ENCODE assay signal across 8 cellular contexts in the genomic region with DNA sequence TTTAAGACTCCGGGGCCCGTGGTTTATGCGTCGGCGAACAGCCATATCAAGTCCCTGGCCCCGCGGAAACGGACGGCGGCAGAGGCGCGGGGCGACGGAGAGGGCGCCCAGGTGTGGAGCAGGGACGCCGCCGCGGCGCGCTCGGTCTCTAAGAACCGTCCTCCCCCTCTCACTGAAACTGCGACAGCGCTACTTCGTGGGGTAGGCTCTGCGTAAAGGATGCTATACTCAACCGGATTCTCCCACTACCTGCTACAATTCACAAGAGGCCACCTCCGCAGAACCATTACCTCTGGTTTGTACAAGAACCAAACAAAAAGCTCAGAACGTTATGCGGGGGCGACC. TPM values are rescaled to one million over a fixed set of nuclear protein-coding genes. Genes with fewer than 3 reads are reported as not detected.
A peak's percentile ranks its signal among the peaks of the same experiment; 100 is the strongest.
DNase-seq lines count a peak whose midpoint lies in the region; ATAC-seq, FAIRE-seq and TF ChIP-seq lines count a peak whose summit lies in the region.

No MANE protein-coding gene starts in this region.

- peaks cover 1 to 5% of the 10 kb centered on the region in 2 experiments; a peak in 2 of 5 replicates for H3K36me3 ChIP-seq in HepG2 (replicated peaks in 1 of 2; ENCODE audit: control insufficient read depth in 1 of 2, insufficient read depth in 2 of 2, low read length in 2 of 2)

- H3K27me3 ChIP-seq in HepG2 (ENCODE audit: control insufficient read depth in 1 of 2, insufficient read depth in 2 of 2, low read length in 2 of 2), result no peaks in the 10 kb centered on the region

- H3K4me1 ChIP-seq in HepG2 (ENCODE audit: insufficient read depth, low read length), result peaks cover 32% of the 10 kb centered on the region

- no peak for TF ChIP-seq RAD21 in HepG2 (CRISPR knock-in tag; IDR thresholded peaks at IDR 0.05)

- peak overlapping the region; percentile 86 for H3K4me2 ChIP-seq in HepG2 (ENCODE audit: low read depth, low read length)

- no peak for TF ChIP-seq CTCF in HepG2 (CRISPR knock-in tag; IDR thresholded peaks at IDR 0.05)

- peaks cover 7% of the 10 kb centered on the region for H3K4me1 Mint-ChIP-seq in T-helper 2 cell treated with Interferon-gamma antibody and Interleukin-4, amounts not matched to agents 5 μg/mL and 100 μg/mL, for 36 hours (ENCODE audit: low read depth)
- peaks cover 8% of the 10 kb centered on the region for H3K4me1 Mint-ChIP-seq in central memory CD8-positive, alpha-beta T cell

- H3K36me3 Mint-ChIP-seq in T-helper 2 cell treated with Interferon-gamma antibody and Interleukin-4, amounts not matched to agents 5 μg/mL and 100 μg/mL, for 36 hours (ENCODE audit: low read depth), result peaks cover 8% of the 10 kb centered on the region
- H3K36me3 Mint-ChIP-seq in central memory CD8-positive, alpha-beta T cell (ENCODE audit: insufficient read depth), result peaks cover 4% of the 10 kb centered on the region

- no peak overlapping the region for H2AFZ ChIP-seq in HepG2 (ENCODE audit: low read length)

- H3K4me3 Mint-ChIP-seq in T-helper 2 cell treated with Interferon-gamma antibody and Interleukin-4, amounts not matched to agents 5 μg/mL and 100 μg/mL, for 36 hours, result peak overlapping the region; percentile 97
- peak overlapping the region; percentile 86 for H3K4me3 Mint-ChIP-seq in central memory CD8-positive, alpha-beta T cell

- H3K9ac ChIP-seq in HepG2 (ENCODE audit: insufficient read depth, low read depth, low read length), result peak overlapping the region; percentile 84

- TF ChIP-seq POLR2A in HepG2 (IDR thresholded peaks at IDR 0.05; ENCODE audit: insufficient read depth in 1 of 2, low read depth in 2 of 2, low read length in 2 of 2), result no peak

- intact Hi-C loops in HepG2 (cut with micrococcal nuclease; ENCODE audit: unreplicated experiment), result loop anchor here (2.0 kb wide), 1 partner anchor 233 kb away; no protein-coding TSS in a partner anchor

- H3K9me3 Mint-ChIP-seq in T-helper 2 cell treated with Interferon-gamma antibody and Interleukin-4, amounts not matched to agents 5 μg/mL and 100 μg/mL, for 36 hours, result no peaks in the 10 kb centered on the region
- H3K9me3 Mint-ChIP-seq in central memory CD8-positive, alpha-beta T cell, result no peaks in the 10 kb centered on the region

- DNase-seq in D341Med (ENCODE audit: low spot score) (peak; percentile 76), HepG2 (ENCODE audit: low spot score) (peak; percentile 17), GM19240 (ENCODE audit: insufficient read length, low spot score) (no peak)
- DNase-seq in T-helper 2 cell treated with Interferon-gamma antibody and Interleukin-4, amounts not matched to agents 5 μg/mL and 100 μg/mL, for 36 hours (ENCODE audit: low spot score), result no peak
- DNase-seq in central memory CD8-positive, alpha-beta T cell (ENCODE audit: low spot score in 2 of 2), result peak; percentile 27 to 37
- peak; percentile 45 to 51 for DNase-seq in stimulated activated CD8-positive, alpha-beta memory T cell treated with anti-CD3 and anti-CD28 coated beads, Interleukin-7, amount 100 ng/mL, for 4 hours (ENCODE audit: low read depth in 2 of 2)

- POLR2A ChIA-PET in HepG2 (lab: Yijun Ruan, JAX), result interaction anchor here (0.6 to 1.0 kb wide), 4 partner anchors 36 to 234 kb away, joined by 3 read pairs; partner anchors contain the start of gene HNRNPH1

- peaks cover 23% of the 10 kb centered on the region for H3K79me2 ChIP-seq in HepG2 (ENCODE audit: insufficient read depth, low read length)

- TF ChIP-seq EP300 in HepG2 (IDR thresholded peaks at IDR 0.05; ENCODE audit: low read depth in 2 of 2, low read length in 2 of 2), result no peak
- no peak for TF ChIP-seq EP300 in HepG2 (CRISPR knock-in tag; IDR thresholded peaks at IDR 0.05; ENCODE audit: borderline replicate concordance)

- H3K9me3 ChIP-seq in HepG2 (ENCODE audit: low read length), result no peaks in the 10 kb centered on the region

- H4K20me1 ChIP-seq in HepG2 (ENCODE audit: insufficient read depth, low read length), result no peaks in the 10 kb centered on the region

- WGBS in HepG2 (ENCODE audit: low lambda C conversion rate), result 0% methylated on average over 24 of the region's 32 CpGs

- CTCF ChIA-PET in HepG2 (lab: Yijun Ruan, JAX; ENCODE audit: low intra/inter-chr PET ratio, low total read pairs), result no interaction called here

- H3K4me3 ChIP-seq in HepG2 (replicated peaks in 1 of 3; ENCODE audit: insufficient read depth in 1 of 3, low read depth in 2 of 3, low read length in 3 of 3), result peak overlapping the region; percentile 80 to 90 (median 87)

- H3K27ac Mint-ChIP-seq in T-helper 2 cell treated with Interferon-gamma antibody and Interleukin-4, amounts not matched to agents 5 μg/mL and 100 μg/mL, for 36 hours, result peak overlapping the region; percentile 86
- peak overlapping the region; percentile 84 for H3K27ac Mint-ChIP-seq in central memory CD8-positive, alpha-beta T cell (ENCODE audit: low read depth)

- peak; percentile 48 for ATAC-seq in GM19455 (IDR thresholded peaks at IDR 0.05; ENCODE audit: unreplicated experiment)
- ATAC-seq in HG03520 (IDR thresholded peaks at IDR 0.05; ENCODE audit: unreplicated experiment), result peak; percentile 33
- peak; percentile 75 for ATAC-seq in central memory CD8-positive, alpha-beta T cell (replicated peaks; ENCODE audit: extremely low read depth, poor library complexity, severe bottlenecking)
- peak; percentile 74 for ATAC-seq in HepG2

- FAIRE-seq in HepG2 (lab: Jason Lieb, UNC), result no peak

- in situ Hi-C loops in HepG2 (cut with HindIII; ENCODE audit: extremely low pct_ligation_motif_present, low pct_unique_long_range_greater_than_20kb), result no loop called here

- peak overlapping the region; percentile 92 for H3K27ac ChIP-seq in HepG2 (ENCODE audit: extremely low read length, insufficient read depth, low read length)

- H3K27me3 Mint-ChIP-seq in T-helper 2 cell treated with Interferon-gamma antibody and Interleukin-4, amounts not matched to agents 5 μg/mL and 100 μg/mL, for 36 hours (ENCODE audit: low read depth), result no peaks in the 10 kb centered on the region
- no peaks in the 10 kb centered on the region for H3K27me3 Mint-ChIP-seq in central memory CD8-positive, alpha-beta T cell

- BruUV-seq in HepG2 (replicated peaks; lab: Mats Ljungman, UMichigan), result TSS peak; percentile 51

RNA-seq across cellular contexts. Expression of gene MRNIP, which starts 0.4 kb away (rescaled TPM):
- 11.3 and 15.5 TPM in 2 replicates for total RNA-seq in HepG2 (2016; rRNA removed; fragmentation: Illumina TruSeq; extraction: Trizol)
- 5.8 and 6.9 TPM in 2 replicates for total RNA-seq in HepG2 (2016; cell fraction: cytosol; rRNA removed; fragmentation: Illumina TruSeq; extraction: Trizol; ENCODE audit: low read depth)
- 9.7 and 18.4 TPM in 2 replicates for total RNA-seq in HepG2 (2016; cell fraction: insoluble cytoplasmic fraction; rRNA removed; fragmentation: Illumina TruSeq; extraction: Trizol)
- 4.5 and 5.1 TPM in 2 replicates for total RNA-seq in HepG2 (2016; cell fraction: membrane; rRNA removed; fragmentation: Illumina TruSeq; extraction: Trizol)
- 22.2 and 24.1 TPM in 2 replicates for total RNA-seq in HepG2 (2016; cell fraction: nucleus; rRNA removed; fragmentation: Illumina TruSeq; extraction: Trizol)
- 32.6 and 34.1 TPM in 2 replicates for polyA plus RNA-seq in HepG2 (2011; rRNA removed)
- 7.9 and 9.8 TPM in 2 replicates for polyA plus RNA-seq in HepG2 (2011; cell fraction: cytosol; rRNA removed)
- 162 and 171 TPM in 2 replicates for polyA plus RNA-seq in HepG2 (2011; cell fraction: nucleus; rRNA removed)
- 19.0 and 22.7 TPM in 2 replicates for polyA plus RNA-seq in HepG2 (2012)
- 1.4 and 1.7 TPM in 2 replicates for polyA plus RNA-seq in HepG2 (2016; cell fraction: cytosol; fragmentation: Illumina TruSeq; extraction: Trizol; ENCODE audit: low read depth)
- 8.1 and 8.4 TPM in 2 replicates for polyA plus RNA-seq in HepG2 (2016; cell fraction: insoluble cytoplasmic fraction; fragmentation: Illumina TruSeq; extraction: Trizol; ENCODE audit: low read depth)
- 2.1 and 3.0 TPM in 2 replicates for polyA plus RNA-seq in HepG2 (2016; cell fraction: membrane; fragmentation: Illumina TruSeq; extraction: Trizol; ENCODE audit: low read depth)
- 78.5 and 90.7 TPM in 2 replicates for polyA plus RNA-seq in HepG2 (2016; cell fraction: nucleus; fragmentation: Illumina TruSeq; extraction: Trizol; ENCODE audit: insufficient read depth, low read depth)
- polyA minus RNA-seq in HepG2 (2011; rRNA and poly(A)+ RNA removed; ENCODE audit: low replicate concordance), result 16.4 and 18.6 TPM in 2 replicates
- polyA minus RNA-seq in HepG2 (2011; cell fraction: cytosol; rRNA and poly(A)+ RNA removed), result 2.5 and 4.4 TPM in 2 replicates
- 31.4 and 38.0 TPM in 2 replicates for polyA minus RNA-seq in HepG2 (2011; cell fraction: nucleus; rRNA and poly(A)+ RNA removed)

RNA-seq across cellular contexts. Expression of gene SQSTM1, which starts 37.5 kb away (rescaled TPM):
- 160 and 161 TPM in 2 replicates for total RNA-seq in HepG2 (2016; rRNA removed; fragmentation: Illumina TruSeq; extraction: Trizol)
- 45.2 and 49.8 TPM in 2 replicates for total RNA-seq in HepG2 (2016; cell fraction: cytosol; rRNA removed; fragmentation: Illumina TruSeq; extraction: Trizol; ENCODE audit: low read depth)
- 158 and 162 TPM in 2 replicates for total RNA-seq in HepG2 (2016; cell fraction: insoluble cytoplasmic fraction; rRNA removed; fragmentation: Illumina TruSeq; extraction: Trizol)
- total RNA-seq in HepG2 (2016; cell fraction: membrane; rRNA removed; fragmentation: Illumina TruSeq; extraction: Trizol), result 63.1 and 66.1 TPM in 2 replicates
- 98.3 and 116 TPM in 2 replicates for total RNA-seq in HepG2 (2016; cell fraction: nucleus; rRNA removed; fragmentation: Illumina TruSeq; extraction: Trizol)
- polyA plus RNA-seq in HepG2 (2011; rRNA removed), result 90.9 and 126 TPM in 2 replicates
- 81.2 and 85.2 TPM in 2 replicates for polyA plus RNA-seq in HepG2 (2011; cell fraction: cytosol; rRNA removed)
- polyA plus RNA-seq in HepG2 (2011; cell fraction: nucleus; rRNA removed), result 240 and 268 TPM in 2 replicates
- 80.8 and 157 TPM in 2 replicates for polyA plus RNA-seq in HepG2 (2012)
- 43.0 and 45.0 TPM in 2 replicates for polyA plus RNA-seq in HepG2 (2016; cell fraction: cytosol; fragmentation: Illumina TruSeq; extraction: Trizol; ENCODE audit: low read depth)
- polyA plus RNA-seq in HepG2 (2016; cell fraction: insoluble cytoplasmic fraction; fragmentation: Illumina TruSeq; extraction: Trizol; ENCODE audit: low read depth), result 179 and 191 TPM in 2 replicates
- polyA plus RNA-seq in HepG2 (2016; cell fraction: membrane; fragmentation: Illumina TruSeq; extraction: Trizol; ENCODE audit: low read depth), result 48.5 and 49.4 TPM in 2 replicates
- polyA plus RNA-seq in HepG2 (2016; cell fraction: nucleus; fragmentation: Illumina TruSeq; extraction: Trizol; ENCODE audit: insufficient read depth, low read depth), result 190 and 194 TPM in 2 replicates
- 245 and 268 TPM in 2 replicates for polyA minus RNA-seq in HepG2 (2011; rRNA and poly(A)+ RNA removed; ENCODE audit: low replicate concordance)
- polyA minus RNA-seq in HepG2 (2011; cell fraction: cytosol; rRNA and poly(A)+ RNA removed), result 106 and 114 TPM in 2 replicates
- 238 and 284 TPM in 2 replicates for polyA minus RNA-seq in HepG2 (2011; cell fraction: nucleus; rRNA and poly(A)+ RNA removed)

RNA-seq across cellular contexts. Expression of gene TBC1D9B, which starts 49.5 kb away (rescaled TPM):
- total RNA-seq in HepG2 (2016; rRNA removed; fragmentation: Illumina TruSeq; extraction: Trizol), result 26.8 and 35.0 TPM in 2 replicates
- 16.3 and 18.1 TPM in 2 replicates for total RNA-seq in HepG2 (2016; cell fraction: cytosol; rRNA removed; fragmentation: Illumina TruSeq; extraction: Trizol; ENCODE audit: low read depth)
- total RNA-seq in HepG2 (2016; cell fraction: insoluble cytoplasmic fraction; rRNA removed; fragmentation: Illumina TruSeq; extraction: Trizol), result 22.4 and 35.5 TPM in 2 replicates
- 27.6 and 33.0 TPM in 2 replicates for total RNA-seq in HepG2 (2016; cell fraction: membrane; rRNA removed; fragmentation: Illumina TruSeq; extraction: Trizol)
- total RNA-seq in HepG2 (2016; cell fraction: nucleus; rRNA removed; fragmentation: Illumina TruSeq; extraction: Trizol), result 34.2 and 36.7 TPM in 2 replicates
- 50.0 and 59.5 TPM in 2 replicates for polyA plus RNA-seq in HepG2 (2011; rRNA removed)
- 37.5 and 49.4 TPM in 2 replicates for polyA plus RNA-seq in HepG2 (2011; cell fraction: cytosol; rRNA removed)
- 238 and 301 TPM in 2 replicates for polyA plus RNA-seq in HepG2 (2011; cell fraction: nucleus; rRNA removed)
- 31.9 and 43.3 TPM in 2 replicates for polyA plus RNA-seq in HepG2 (2012)
- 12.6 and 12.7 TPM in 2 replicates for polyA plus RNA-seq in HepG2 (2016; cell fraction: cytosol; fragmentation: Illumina TruSeq; extraction: Trizol; ENCODE audit: low read depth)
- 23.9 and 30.1 TPM in 2 replicates for polyA plus RNA-seq in HepG2 (2016; cell fraction: insoluble cytoplasmic fraction; fragmentation: Illumina TruSeq; extraction: Trizol; ENCODE audit: low read depth)
- polyA plus RNA-seq in HepG2 (2016; cell fraction: membrane; fragmentation: Illumina TruSeq; extraction: Trizol; ENCODE audit: low read depth), result 21.4 and 23.2 TPM in 2 replicates
- 77.4 and 83.8 TPM in 2 replicates for polyA plus RNA-seq in HepG2 (2016; cell fraction: nucleus; fragmentation: Illumina TruSeq; extraction: Trizol; ENCODE audit: insufficient read depth, low read depth)
- polyA minus RNA-seq in HepG2 (2011; rRNA and poly(A)+ RNA removed; ENCODE audit: low replicate concordance), result 111 and 116 TPM in 2 replicates
- 34.3 and 37.3 TPM in 2 replicates for polyA minus RNA-seq in HepG2 (2011; cell fraction: cytosol; rRNA and poly(A)+ RNA removed)
- polyA minus RNA-seq in HepG2 (2011; cell fraction: nucleus; rRNA and poly(A)+ RNA removed), result 73.2 and 88.6 TPM in 2 replicates

RNA-seq across cellular contexts. Expression of gene MGAT4B, which starts 51.5 kb away (rescaled TPM):
- 69.2 and 93.5 TPM in 2 replicates for total RNA-seq in HepG2 (2016; rRNA removed; fragmentation: Illumina TruSeq; extraction: Trizol)
- 62.1 and 64.9 TPM in 2 replicates for total RNA-seq in HepG2 (2016; cell fraction: cytosol; rRNA removed; fragmentation: Illumina TruSeq; extraction: Trizol; ENCODE audit: low read depth)
- 62.4 and 88.8 TPM in 2 replicates for total RNA-seq in HepG2 (2016; cell fraction: insoluble cytoplasmic fraction; rRNA removed; fragmentation: Illumina TruSeq; extraction: Trizol)
- 158 and 164 TPM in 2 replicates for total RNA-seq in HepG2 (2016; cell fraction: membrane; rRNA removed; fragmentation: Illumina TruSeq; extraction: Trizol)
- 79.6 and 99.8 TPM in 2 replicates for total RNA-seq in HepG2 (2016; cell fraction: nucleus; rRNA removed; fragmentation: Illumina TruSeq; extraction: Trizol)
- 130 and 170 TPM in 2 replicates for polyA plus RNA-seq in HepG2 (2011; rRNA removed)
- 134 and 140 TPM in 2 replicates for polyA plus RNA-seq in HepG2 (2011; cell fraction: cytosol; rRNA removed)
- 514 and 596 TPM in 2 replicates for polyA plus RNA-seq in HepG2 (2011; cell fraction: nucleus; rRNA removed)
- polyA plus RNA-seq in HepG2 (2012), result 117 and 181 TPM in 2 replicates
- 82.9 and 88.8 TPM in 2 replicates for polyA plus RNA-seq in HepG2 (2016; cell fraction: cytosol; fragmentation: Illumina TruSeq; extraction: Trizol; ENCODE audit: low read depth)
- polyA plus RNA-seq in HepG2 (2016; cell fraction: insoluble cytoplasmic fraction; fragmentation: Illumina TruSeq; extraction: Trizol; ENCODE audit: low read depth), result 78.6 and 97.2 TPM in 2 replicates
- 156 and 172 TPM in 2 replicates for polyA plus RNA-seq in HepG2 (2016; cell fraction: membrane; fragmentation: Illumina TruSeq; extraction: Trizol; ENCODE audit: low read depth)
- polyA plus RNA-seq in HepG2 (2016; cell fraction: nucleus; fragmentation: Illumina TruSeq; extraction: Trizol; ENCODE audit: insufficient read depth, low read depth), result 171 and 174 TPM in 2 replicates
- polyA minus RNA-seq in HepG2 (2011; rRNA and poly(A)+ RNA removed; ENCODE audit: low replicate concordance), result 166 and 188 TPM in 2 replicates
- polyA minus RNA-seq in HepG2 (2011; cell fraction: cytosol; rRNA and poly(A)+ RNA removed), result 100 and 102 TPM in 2 replicates
- polyA minus RNA-seq in HepG2 (2011; cell fraction: nucleus; rRNA and poly(A)+ RNA removed), result 118 and 140 TPM in 2 replicates

Comparison
In these comparisons a context has a peak if more than half of its experiments do, and no peak if none do; other contexts are left out.
1. DNase-seq: peak in D341Med (single experiment), central memory CD8-positive, alpha-beta T cell (2 of 2), HepG2 (single experiment) and stimulated activated CD8-positive, alpha-beta memory T cell treated with anti-CD3 and anti-CD28 coated beads, Interleukin-7, amount 100 ng/mL, for 4 hours (2 of 2); none in T-helper 2 cell treated with Interferon-gamma antibody and Interleukin-4, amounts not matched to agents 5 μg/mL and 100 μg/mL, for 36 hours (single experiment) and GM19240 (single experiment).
2. Peak in every context shown above with its lines, with median percentiles within 50 percentile points of each other: ATAC-seq.